Comparison of ENCODE assay signal across 30 cellular contexts in genomic region chr2:195768454-195768853, GRCh38.
"Had no signal": no experiment of that assay in that cellular context is flagged by ENCODE, and none has a peak within 500 bp of the region (broad histone marks: within the 10 kb centered on the region; RNA-seq: fewer than 3 reads in every experiment).

No MANE protein-coding gene starts in this region.

- H3K9me3 ChIP-seq: body of pancreas, colonic mucosa had no signal

- ATAC-seq: activated naive CD8-positive, alpha-beta T cell treated with anti-CD3 and anti-CD28 coated beads, Interleukin-2, amount 50 U/mL, for 24 hours; activated T-helper 17 cell treated with anti-CD3 and anti-CD28 coated beads, Interleukin-2, amount 50 U/mL, for 72 hours; body of pancreas; effector memory CD8-positive, alpha-beta T cell; mucosa of descending colon; natural killer cell treated with Interleukin-12 subunit alpha and Interleukin-12 subunit beta and Interleukin-15 and Interleukin-18, amount 100 ng/mL, for 72 hours; sciatic nerve; stimulated activated memory B cell treated with anti-CD40 and anti-IgM and Interleukin-4, amounts not matched to agents 10 μg/mL and 1 μg/mL and 100 μg/mL, for 72 hours; stimulated activated naive CD8-positive, alpha-beta T cell treated with anti-CD3 and anti-CD28 coated beads, Interleukin-15, amount 100 ng/mL, for 72 hours had no signal

- H3K4me3 ChIP-seq: body of pancreas, colonic mucosa, dorsolateral prefrontal cortex, left ventricle myocardium inferior, lung, mucosa of descending colon, uterus had no signal

- H3K4me1 ChIP-seq: body of pancreas, colonic mucosa, left ventricle myocardium inferior, uterus had no signal

- H3K36me3 ChIP-seq: colonic mucosa, left ventricle myocardium inferior, uterus had no signal

- H3K27me3 ChIP-seq: body of pancreas, colonic mucosa, dorsolateral prefrontal cortex, uterus had no signal

- DNase-seq: activated CD4-positive, alpha-beta memory T cell treated with anti-CD3 and anti-CD28 coated beads, Interleukin-2, amount 10 ng/mL, durations not matched to agents 7 days and 5 days; activated CD4-positive, alpha-beta T cell treated with anti-CD3 and anti-CD28 coated beads for 1 hour; activated CD4-positive, alpha-beta T cell treated with anti-CD3 and anti-CD28 coated beads, Interleukin-2, amount 10 ng/mL, durations not matched to agents 7 days and 5 days; activated CD8-positive, alpha-beta memory T cell treated with anti-CD3 and anti-CD28 coated beads, Interleukin-2, amount 50 U/mL, for 48 hours; activated gamma-delta T cell treated with Interleukin-2 at 50 U/mL for 16 hours; activated naive CD4-positive, alpha-beta T cell treated with anti-CD3 and anti-CD28 coated beads, Interleukin-2, amount 50 U/mL, for 16 hours; activated naive CD8-positive, alpha-beta T cell treated with anti-CD3 and anti-CD28 coated beads, Interleukin-2, amount 50 U/mL, for 24 hours; activated T-cell treated with anti-CD3 and anti-CD28 coated beads, Interleukin-2, amount 50 U/mL, for 24 hours; body of pancreas; colonic mucosa; dorsolateral prefrontal cortex; effector memory CD8-positive, alpha-beta T cell; erythroblast; foreskin melanocyte; left ventricle myocardium inferior; mesendoderm; mucosa of descending colon; small intestine; stimulated activated CD4-positive, alpha-beta T cell treated with anti-CD3 and anti-CD28 coated beads, Interleukin-4, amount 100 ng/mL, for 4 hours; stimulated activated CD8-positive, alpha-beta memory T cell treated with anti-CD3 and anti-CD28 coated beads, Interleukin-4, amount 100 ng/mL, for 48 hours; stimulated activated naive CD8-positive, alpha-beta T cell treated with anti-CD3 and anti-CD28 coated beads, Interleukin-15, amount 100 ng/mL, for 72 hours; substantia nigra; SW 1271; T-helper 2 cell; uterus had no signal

- H3K27ac ChIP-seq: body of pancreas, colonic mucosa, dorsolateral prefrontal cortex, left ventricle myocardium inferior, uterus had no signal
